In genomic region chr10:79445708-79446450, GRCh38 we compare ENCODE assay signal across 8 cellular contexts. TPM values are rescaled to one million over a fixed set of nuclear protein-coding genes. Genes with fewer than 3 reads are reported as not detected.
DNase-seq lines count a peak whose midpoint lies in the region; ATAC-seq and TF ChIP-seq lines count a peak whose summit lies in the region.

No MANE protein-coding gene starts in this region.

- H3K9me3 Mint-ChIP-seq in immature natural killer cell = no peaks in the 10 kb centered on the region

- peaks cover 33% of the 10 kb centered on the region for H3K4me1 ChIP-seq in smooth muscle cell (ENCODE audit: low read depth)

- H3F3A ChIP-seq in smooth muscle cell (ENCODE audit: low read depth) = peaks cover 16% of the 10 kb centered on the region

- no peak for TF ChIP-seq CTCF in smooth muscle cell (IDR thresholded peaks at IDR 0.05; ENCODE audit: borderline replicate concordance, insufficient read depth, poor library complexity, severe bottlenecking)

- H3K27me3 Mint-ChIP-seq in immature natural killer cell (ENCODE audit: low read depth in 3 of 3) = peaks cover 0 to 15% (median 2%) of the 10 kb centered on the region in 3 donors

- H4K20me1 ChIP-seq in smooth muscle cell (ENCODE audit: low read depth) = peaks cover 38% of the 10 kb centered on the region

- peaks cover 31 to 36% of the 10 kb centered on the region in 2 donors for H3K4me1 Mint-ChIP-seq in immature natural killer cell

- peak overlapping the region; percentile 37 for H2AFZ ChIP-seq in smooth muscle cell (ENCODE audit: low read depth)

- in situ Hi-C loops in ACHN (cut with HindIII; ENCODE audit: low pct_ligation_motif_present, low pct_unique_long_range_greater_than_20kb, low sequenced_read_pairs) = no loop called here

- H3K4me3 Mint-ChIP-seq in immature natural killer cell = peak overlapping the region; percentile 84 to 97 (median 94)

- peak overlapping the region; percentile 89 for H3K27ac ChIP-seq in caudate nucleus (ENCODE audit: low read depth, low read length)
- H3K27ac ChIP-seq in smooth muscle cell (ENCODE audit: low read depth) = peak overlapping the region; percentile 67

- DNase-seq in ACHN (peak; percentile 98), NCI-H226 (peak; percentile 97), caudate nucleus (lab: John Stamatoyannopoulos, UW) (peak; percentile 50 to 99 (median 97)), immature natural killer cell (peak; percentile 95 to 97 (median 96)), smooth muscle cell (lab: John Stamatoyannopoulos, UW; ENCODE audit: unreplicated experiment) (peak; percentile 95)
- DNase-seq in activated CD4-positive, CD25-positive, alpha-beta regulatory T cell (lab: John Stamatoyannopoulos, UW) = peak; percentile 87 to 94 (median 90)

- 2% methylated on average over 23 of the region's 48 CpGs for WGBS in smooth muscle cell (ENCODE audit: low lambda C conversion rate)

- H3K36me3 ChIP-seq in smooth muscle cell (ENCODE audit: low read depth) = no peaks in the 10 kb centered on the region

- H3K36me3 Mint-ChIP-seq in immature natural killer cell = no peaks in the 10 kb centered on the region

- peaks cover 44% of the 10 kb centered on the region for H3K79me2 ChIP-seq in smooth muscle cell (ENCODE audit: low read depth)

- peak overlapping the region; percentile 54 to 92 (median 88) for H3K27ac Mint-ChIP-seq in immature natural killer cell

- H3K9me3 ChIP-seq in smooth muscle cell (replicated peaks; ENCODE audit: low read depth) = no peaks in the 10 kb centered on the region

- H3K4me2 ChIP-seq in smooth muscle cell = peak overlapping the region; percentile 83

- peak overlapping the region; percentile 72 for H3K4me3 ChIP-seq in smooth muscle cell

- H3K9ac ChIP-seq in smooth muscle cell (ENCODE audit: low read depth) = peak overlapping the region; percentile 44

- ATAC-seq in GM18873 (IDR thresholded peaks at IDR 0.05; ENCODE audit: low FRiP score, unreplicated experiment) = peak; percentile 90
- peak; percentile 93 for ATAC-seq in HG03159 (IDR thresholded peaks at IDR 0.05; ENCODE audit: unreplicated experiment)

- no peaks in the 10 kb centered on the region for H3K27me3 ChIP-seq in smooth muscle cell (ENCODE audit: low read depth)

RNA-seq across cellular contexts. Expression of gene ZCCHC24, which starts 0.5 kb away (rescaled TPM):
- polyA plus RNA-seq in immature natural killer cell (1 to 10 TPM; 1.6 to 2.2 (median 1.7) TPM), smooth muscle cell (30.6 and 52.1 TPM in 2 replicates)
- total RNA-seq in smooth muscle cell = 21.9 and 28.0 TPM in 2 replicates

Comparison
In these comparisons a context has a peak if more than half of its experiments do, and no peak if none do; other contexts are left out.
1. Peak in every context shown above with its lines: DNase-seq, ATAC-seq, H3K4me3 ChIP-seq and H3K27ac ChIP-seq.
2. RNA of gene ZCCHC24, which starts 0.5 kb away (polyA plus RNA-seq): 30.6 to 52.1 TPM in smooth muscle cell; 1.6 to 2.2 TPM in immature natural killer cell; every median in the first group is over 10 times any median in the second.